Comparison of ENCODE assay signal across 16 cellular contexts in the genomic region with DNA sequence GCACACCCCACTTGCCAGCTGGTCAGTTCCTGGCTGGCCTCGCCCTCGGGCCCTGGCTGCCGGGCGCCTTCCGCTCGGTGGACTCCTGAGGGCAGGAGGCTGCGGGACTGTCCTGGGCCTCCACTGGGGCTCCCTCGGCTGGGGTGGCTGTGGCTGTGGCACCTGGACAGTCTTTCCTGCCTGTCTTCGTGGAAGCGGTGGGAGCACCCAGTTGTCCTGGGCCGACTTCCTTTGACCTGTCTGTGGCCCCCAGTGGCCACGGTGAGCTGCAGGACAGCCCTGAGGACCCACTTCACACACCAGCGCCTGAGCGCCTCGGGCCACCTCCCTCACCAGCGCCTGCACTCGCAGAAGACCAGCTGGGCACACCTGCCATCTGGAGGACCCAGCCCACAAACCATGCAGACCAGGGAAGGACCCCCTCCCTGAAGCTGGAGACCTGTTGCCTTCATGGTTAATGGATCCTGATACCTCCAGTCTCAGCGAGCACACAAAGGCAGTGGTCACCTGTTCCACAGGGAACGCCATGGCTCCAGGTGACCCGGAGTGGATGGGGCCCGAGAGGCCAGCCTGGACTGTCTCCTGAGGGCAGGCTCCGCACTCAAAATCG. TPM values are rescaled to one million over a fixed set of nuclear protein-coding genes. Genes with fewer than 3 reads are reported as not detected.
DNase-seq lines count a peak whose midpoint lies in the region; ATAC-seq, FAIRE-seq and TF ChIP-seq lines count a peak whose summit lies in the region.
"Had no signal": no experiment of that assay in that cellular context is flagged by ENCODE, and none has a peak within 500 bp of the region (broad histone marks: within the 10 kb centered on the region; RNA-seq: fewer than 3 reads in every experiment).

No MANE protein-coding gene starts in this region.

- H3K4me1 ChIP-seq in Caco-2 = peaks cover 33% of the 10 kb centered on the region
- H3K4me1 ChIP-seq in HepG2 (ENCODE audit: insufficient read depth, low read length) = peaks cover 65% of the 10 kb centered on the region
- no peaks in the 10 kb centered on the region for H3K4me1 ChIP-seq in small intestine (ENCODE audit: control insufficient read depth in 2 of 2, insufficient read depth in 1 of 2, low read depth in 1 of 2, low read length in 1 of 2)

- ATAC-seq in HepG2 (no peak), HG02763 (IDR thresholded peaks at IDR 0.05; ENCODE audit: unreplicated experiment) (no peak)
- ATAC-seq: activated CD8-positive, alpha-beta T cell treated with anti-CD3 and anti-CD28 coated beads for 36 hours; stimulated activated effector memory CD8-positive, alpha-beta T cell treated with anti-CD3 and anti-CD28 coated beads, Interleukin-12 subunit alpha, Interleukin-12 subunit beta, amount 100 ng/mL, for 72 hours had no signal

- POLR2A ChIA-PET in Caco-2 (lab: Charles Lee) = interaction anchor here (1.0 to 4.2 kb wide), 2 partner anchors 9 to 59 kb away, joined by 4 to 32 read pairs; partner anchors contain the start of genes DEAF1 and TMEM80
- POLR2A ChIA-PET in HepG2 (lab: Yijun Ruan, JAX) = interaction anchor here (0.6 to 7.9 kb wide), 18 partner anchors 7 to 256 kb away, joined by 3 to 203 read pairs (median 6); partner anchors contain the start of genes DEAF1, GATD1, LMNTD2 and PHRF1

- no peaks in the 10 kb centered on the region for H3K27me3 Mint-ChIP-seq in Caco-2 (ENCODE audit: insufficient read depth, unreplicated experiment)

- H3K27me3 ChIP-seq in Caco-2 (replicated peaks; ENCODE audit: control insufficient read depth, insufficient read depth, low read length) (no peaks in the 10 kb centered on the region), HepG2 (ENCODE audit: control insufficient read depth in 1 of 2, insufficient read depth in 2 of 2, low read length in 2 of 2) (no peaks in the 10 kb centered on the region; a peak in 1 of 5 replicates), small intestine (ENCODE audit: control insufficient read depth in 2 of 2, insufficient read depth in 2 of 2, low read length in 2 of 2) (peaks cover 0 to 6% of the 10 kb centered on the region in 2 donors)

- H3K4me1 Mint-ChIP-seq in Caco-2 (ENCODE audit: low read depth, unreplicated experiment) = no peaks in the 10 kb centered on the region
- H3K4me1 Mint-ChIP-seq: nephron had no signal

- H4K20me1 ChIP-seq in HepG2 (ENCODE audit: insufficient read depth, low read length) = no peaks in the 10 kb centered on the region

- CTCF ChIA-PET in Caco-2 (lab: Charles Lee) (interaction anchor here (0.6 to 1.2 kb wide), 3 partner anchors 9 to 71 kb away, joined by 3 to 4 read pairs (median 4); partner anchors contain the start of gene TMEM80), HepG2 (lab: Yijun Ruan, JAX; ENCODE audit: low intra/inter-chr PET ratio, low total read pairs) (no interaction called here)

- FAIRE-seq in HepG2 (lab: Jason Lieb, UNC) (no peak), small intestine (lab: Jason Lieb, UNC) (no peak)
- FAIRE-seq: GM12892 had no signal

- in situ Hi-C loops in HepG2 (cut with HindIII; ENCODE audit: extremely low pct_ligation_motif_present, low pct_unique_long_range_greater_than_20kb) = no loop called here

- H3K36me3 Mint-ChIP-seq in Caco-2 (ENCODE audit: insufficient read depth, unreplicated experiment) = peaks cover 87% of the 10 kb centered on the region

- no peak for TF ChIP-seq RAD21 in HepG2 (CRISPR knock-in tag; IDR thresholded peaks at IDR 0.05)

- peaks cover 31% of the 10 kb centered on the region for H3K79me2 ChIP-seq in HepG2 (ENCODE audit: insufficient read depth, low read length)

- no peak overlapping the region for H3K4me3 ChIP-seq in Caco-2 (ENCODE audit: low read depth, low read length)
- peak overlapping the region; percentile 11 to 96 (median 94); a peak in 5 of 6 replicates for H3K4me3 ChIP-seq in HepG2 (replicated peaks in 1 of 3; ENCODE audit: insufficient read depth in 1 of 3, low read depth in 2 of 3, low read length in 3 of 3)
- peak overlapping the region in 1 of 2 donors; percentile 2 for H3K4me3 ChIP-seq in small intestine (ENCODE audit: low read depth in 1 of 2, low read length in 2 of 2)

- H3K9me3 ChIP-seq in Caco-2 (no peaks in the 10 kb centered on the region), HepG2 (ENCODE audit: low read length) (no peaks in the 10 kb centered on the region), small intestine (ENCODE audit: control insufficient read depth, low read depth) (no peaks in the 10 kb centered on the region)

- TF ChIP-seq POLR2A in HepG2 (IDR thresholded peaks at IDR 0.05; ENCODE audit: insufficient read depth in 1 of 2, low read depth in 2 of 2, low read length in 2 of 2) = no peak

- no peak overlapping the region for H2AFZ ChIP-seq in HepG2 (ENCODE audit: low read length)

- no peak for DNase-seq in Caco-2
- peak; percentile 0 for DNase-seq in astrocyte of the hippocampus (ENCODE audit: low read depth, low spot score)
- no peak for DNase-seq in HepG2 (ENCODE audit: low spot score)
- DNase-seq in small intestine = no peak
- no peak for DNase-seq in activated gamma-delta T cell treated with Interleukin-2 at 50 U/mL for 16 hours
- DNase-seq in SKM-1 treated with dmso at 0.1 percent for 144 hours (lab: John Stamatoyannopoulos, UW; ENCODE audit: unreplicated experiment) = no peak
- no peak for DNase-seq in OCI-M2 (lab: John Stamatoyannopoulos, UW; ENCODE audit: unreplicated experiment)
- DNase-seq: activated CD8-positive, alpha-beta T cell treated with anti-CD3 and anti-CD28 coated beads for 36 hours; left ventricle myocardium superior; NCI-H1417 treated with DMSO at 0.1 percent for 48 hours had no signal

- H3K9me3 Mint-ChIP-seq in Caco-2 (ENCODE audit: unreplicated experiment) = no peaks in the 10 kb centered on the region
- H3K9me3 Mint-ChIP-seq: activated CD8-positive, alpha-beta T cell treated with anti-CD3 and anti-CD28 coated beads for 36 hours; activated T-helper 1 cell treated with anti-CD3 and anti-CD28 coated beads, Interleukin-12 subunit alpha, Interleukin-12 subunit beta, Interleukin-2, Interleukin-4 antibody, amounts not matched to agents 30 ng/mL and 10 ng/mL and 1 ng/mL, durations not matched to agents 14 hours and 24 hours and 36 hours; nephron; stimulated activated effector memory CD8-positive, alpha-beta T cell treated with anti-CD3 and anti-CD28 coated beads, Interleukin-12 subunit alpha, Interleukin-12 subunit beta, amount 100 ng/mL, for 72 hours had no signal

- H3K9ac ChIP-seq in HepG2 (ENCODE audit: insufficient read depth, low read depth, low read length) = peak overlapping the region; percentile 46

- peaks cover 5% of the 10 kb centered on the region for H3K36me3 ChIP-seq in Caco-2 (ENCODE audit: control insufficient read depth, insufficient read depth, low read length)
- H3K36me3 ChIP-seq in HepG2 (replicated peaks in 1 of 2; ENCODE audit: control insufficient read depth in 1 of 2, insufficient read depth in 2 of 2, low read length in 2 of 2) = peaks cover 2 to 8% of the 10 kb centered on the region in 2 experiments; a peak in 4 of 5 replicates
- no peaks in the 10 kb centered on the region for H3K36me3 ChIP-seq in small intestine (ENCODE audit: control insufficient read depth in 2 of 2, insufficient read depth in 2 of 2, low read length in 2 of 2)

- H3K27ac Mint-ChIP-seq in Caco-2 (ENCODE audit: unreplicated experiment) = peak overlapping the region; percentile 72
- H3K27ac Mint-ChIP-seq: activated CD8-positive, alpha-beta T cell treated with anti-CD3 and anti-CD28 coated beads for 36 hours; activated T-helper 1 cell treated with anti-CD3 and anti-CD28 coated beads, Interleukin-12 subunit alpha, Interleukin-12 subunit beta, Interleukin-2, Interleukin-4 antibody, amounts not matched to agents 30 ng/mL and 10 ng/mL and 1 ng/mL, durations not matched to agents 14 hours and 24 hours and 36 hours; stimulated activated effector memory CD8-positive, alpha-beta T cell treated with anti-CD3 and anti-CD28 coated beads, Interleukin-12 subunit alpha, Interleukin-12 subunit beta, amount 100 ng/mL, for 72 hours had no signal

- TF ChIP-seq CTCF in Caco-2 (IDR thresholded peaks at IDR 0.05; ENCODE audit: insufficient read depth in 1 of 2, low read depth in 1 of 2, low read length in 1 of 2, severe bottlenecking in 1 of 2, unreplicated experiment in 1 of 2) = no peak
- no peak for TF ChIP-seq CTCF in HepG2 (CRISPR knock-in tag; IDR thresholded peaks at IDR 0.05)

- WGBS in HepG2 (ENCODE audit: low lambda C conversion rate) = 59% methylated on average over 9 of the region's 23 CpGs
- WGBS in small intestine, 3 donors = 75 to 84% (median 81%) methylated on average over 22 to 23 of the region's 23 CpGs

- H3K4me3 Mint-ChIP-seq in Caco-2 (ENCODE audit: unreplicated experiment) = no peak overlapping the region
- H3K4me3 Mint-ChIP-seq: activated CD8-positive, alpha-beta T cell treated with anti-CD3 and anti-CD28 coated beads for 36 hours; activated T-helper 1 cell treated with anti-CD3 and anti-CD28 coated beads, Interleukin-12 subunit alpha, Interleukin-12 subunit beta, Interleukin-2, Interleukin-4 antibody, amounts not matched to agents 30 ng/mL and 10 ng/mL and 1 ng/mL, durations not matched to agents 14 hours and 24 hours and 36 hours had no signal

- H3K4me2 ChIP-seq in HepG2 (ENCODE audit: low read depth, low read length) = peak overlapping the region; percentile 82

- no TSS peak for BruUV-seq in Caco-2 (replicated peaks; lab: Mats Ljungman, UMichigan)
- no TSS peak for BruUV-seq in HepG2 (replicated peaks; lab: Mats Ljungman, UMichigan)

- TF ChIP-seq EP300 in HepG2 (IDR thresholded peaks at IDR 0.05; ENCODE audit: low read depth in 2 of 2, low read length in 2 of 2) = no peak
- no peak for TF ChIP-seq EP300 in HepG2 (CRISPR knock-in tag; IDR thresholded peaks at IDR 0.05; ENCODE audit: borderline replicate concordance)

- H3K27ac ChIP-seq in HepG2 (ENCODE audit: extremely low read length, insufficient read depth, low read length) (peak overlapping the region; percentile 96), small intestine (ENCODE audit: low read depth in 1 of 2, low read length in 1 of 2) (peak overlapping the region; percentile 92 to 98)
- H3K27ac ChIP-seq: HL-60 had no signal

- intact Hi-C loops in Caco-2 (cut with micrococcal nuclease; ENCODE audit: unreplicated experiment) (no loop called here), HepG2 (cut with micrococcal nuclease; ENCODE audit: unreplicated experiment) (loop anchor here (2.0 to 10.0 kb wide), 2 partner anchors 49 to 73 kb away; partner anchors contain the start of gene GATD1)

RNA-seq across cellular contexts. Expression of gene EPS8L2, which starts 1.7 kb away (rescaled TPM):
- total RNA-seq in Caco-2 (2022) = 203 and 224 TPM in 2 replicates
- 55.6 and 89.3 TPM in 2 replicates for total RNA-seq in HepG2 (2016; rRNA removed; fragmentation: Illumina TruSeq; extraction: Trizol)
- total RNA-seq in HepG2 (2016; cell fraction: cytosol; rRNA removed; fragmentation: Illumina TruSeq; extraction: Trizol; ENCODE audit: low read depth) = 23.4 and 26.5 TPM in 2 replicates
- 59.5 and 96.0 TPM in 2 replicates for total RNA-seq in HepG2 (2016; cell fraction: insoluble cytoplasmic fraction; rRNA removed; fragmentation: Illumina TruSeq; extraction: Trizol)
- 40.7 and 48.2 TPM in 2 replicates for total RNA-seq in HepG2 (2016; cell fraction: membrane; rRNA removed; fragmentation: Illumina TruSeq; extraction: Trizol)
- total RNA-seq in HepG2 (2016; cell fraction: nucleus; rRNA removed; fragmentation: Illumina TruSeq; extraction: Trizol) = 113 TPM in 2 replicates
- 416 and 597 TPM in 2 replicates for polyA plus RNA-seq in HepG2 (2011; rRNA removed)
- 128 and 201 TPM in 2 replicates for polyA plus RNA-seq in HepG2 (2011; cell fraction: cytosol; rRNA removed)
- 5,456 and 6,377 TPM in 2 replicates for polyA plus RNA-seq in HepG2 (2011; cell fraction: nucleus; rRNA removed)
- polyA plus RNA-seq in HepG2 (2012) = 164 and 263 TPM in 2 replicates
- polyA plus RNA-seq in HepG2 (2016; cell fraction: cytosol; fragmentation: Illumina TruSeq; extraction: Trizol; ENCODE audit: low read depth) = 26.4 and 28.2 TPM in 2 replicates
- 71.6 and 87.9 TPM in 2 replicates for polyA plus RNA-seq in HepG2 (2016; cell fraction: insoluble cytoplasmic fraction; fragmentation: Illumina TruSeq; extraction: Trizol; ENCODE audit: low read depth)
- polyA plus RNA-seq in HepG2 (2016; cell fraction: membrane; fragmentation: Illumina TruSeq; extraction: Trizol; ENCODE audit: low read depth) = 43.4 and 44.2 TPM in 2 replicates
- polyA plus RNA-seq in HepG2 (2016; cell fraction: nucleus; fragmentation: Illumina TruSeq; extraction: Trizol; ENCODE audit: insufficient read depth, low read depth) = 595 and 650 TPM in 2 replicates
- 35.7 and 322 TPM in 2 replicates for polyA minus RNA-seq in HepG2 (2011; rRNA and poly(A)+ RNA removed; ENCODE audit: low replicate concordance)
- polyA minus RNA-seq in HepG2 (2011; cell fraction: cytosol; rRNA and poly(A)+ RNA removed) = 77.0 and 84.5 TPM in 2 replicates
- polyA minus RNA-seq in HepG2 (2011; cell fraction: nucleus; rRNA and poly(A)+ RNA removed) = 292 and 312 TPM in 2 replicates
- polyA plus RNA-seq in small intestine = 1,000 to 10,000 TPM in 2 of 3 donors, 10 to 100 TPM in 1; 90.2 to 1,255 (median 1,014) TPM

RNA-seq across cellular contexts. Expression of gene TMEM80, which starts 8.7 kb away (rescaled TPM):
- total RNA-seq in Caco-2 (2022) (70.3 and 74.7 TPM in 2 replicates), HepG2 (2016; rRNA removed; fragmentation: Illumina TruSeq; extraction: Trizol) (2.7 and 5.6 TPM in 2 replicates)
- total RNA-seq in HepG2 (2016; cell fraction: cytosol; rRNA removed; fragmentation: Illumina TruSeq; extraction: Trizol; ENCODE audit: low read depth) = 0.71 and 1.1 TPM in 2 replicates
- total RNA-seq in HepG2 (2016; cell fraction: insoluble cytoplasmic fraction; rRNA removed; fragmentation: Illumina TruSeq; extraction: Trizol) = 2.5 and 6.4 TPM in 2 replicates
- total RNA-seq in HepG2 (2016; cell fraction: membrane; rRNA removed; fragmentation: Illumina TruSeq; extraction: Trizol) = 2.9 and 3.2 TPM in 2 replicates
- 6.8 and 8.5 TPM in 2 replicates for total RNA-seq in HepG2 (2016; cell fraction: nucleus; rRNA removed; fragmentation: Illumina TruSeq; extraction: Trizol)
- polyA plus RNA-seq in HepG2 (2011; rRNA removed) (17.1 and 20.9 TPM in 2 replicates), small intestine (10 to 100 TPM; 11.9 to 22.4 (median 20.1) TPM)
- 13.5 and 14.1 TPM in 2 replicates for polyA plus RNA-seq in HepG2 (2011; cell fraction: cytosol; rRNA removed)
- polyA plus RNA-seq in HepG2 (2011; cell fraction: nucleus; rRNA removed) = 42.7 and 42.8 TPM in 2 replicates
- polyA plus RNA-seq in HepG2 (2012) = 20.6 and 20.8 TPM in 2 replicates
- polyA plus RNA-seq in HepG2 (2016; cell fraction: cytosol; fragmentation: Illumina TruSeq; extraction: Trizol; ENCODE audit: low read depth) = 1.3 and 1.4 TPM in 2 replicates
- 3.6 and 3.8 TPM in 2 replicates for polyA plus RNA-seq in HepG2 (2016; cell fraction: insoluble cytoplasmic fraction; fragmentation: Illumina TruSeq; extraction: Trizol; ENCODE audit: low read depth)
- polyA plus RNA-seq in HepG2 (2016; cell fraction: membrane; fragmentation: Illumina TruSeq; extraction: Trizol; ENCODE audit: low read depth) = 2.4 and 2.9 TPM in 2 replicates
- 21.0 and 22.8 TPM in 2 replicates for polyA plus RNA-seq in HepG2 (2016; cell fraction: nucleus; fragmentation: Illumina TruSeq; extraction: Trizol; ENCODE audit: insufficient read depth, low read depth)
- 5.4 and 7.9 TPM in 2 replicates for polyA minus RNA-seq in HepG2 (2011; rRNA and poly(A)+ RNA removed; ENCODE audit: low replicate concordance)
- 1.9 and 3.8 TPM in 2 replicates for polyA minus RNA-seq in HepG2 (2011; cell fraction: cytosol; rRNA and poly(A)+ RNA removed)
- 11.6 and 13.4 TPM in 2 replicates for polyA minus RNA-seq in HepG2 (2011; cell fraction: nucleus; rRNA and poly(A)+ RNA removed)

RNA-seq across cellular contexts. Expression of gene DEAF1, which starts 9.3 kb away (rescaled TPM):
- total RNA-seq in Caco-2 (2022) (50.6 and 56.6 TPM in 2 replicates), HepG2 (2016; rRNA removed; fragmentation: Illumina TruSeq; extraction: Trizol) (18.2 and 29.6 TPM in 2 replicates)
- total RNA-seq in HepG2 (2016; cell fraction: cytosol; rRNA removed; fragmentation: Illumina TruSeq; extraction: Trizol; ENCODE audit: low read depth) = 52.0 and 58.7 TPM in 2 replicates
- total RNA-seq in HepG2 (2016; cell fraction: insoluble cytoplasmic fraction; rRNA removed; fragmentation: Illumina TruSeq; extraction: Trizol) = 20.8 and 32.8 TPM in 2 replicates
- 63.0 and 70.8 TPM in 2 replicates for total RNA-seq in HepG2 (2016; cell fraction: membrane; rRNA removed; fragmentation: Illumina TruSeq; extraction: Trizol)
- total RNA-seq in HepG2 (2016; cell fraction: nucleus; rRNA removed; fragmentation: Illumina TruSeq; extraction: Trizol) = 23.5 and 24.2 TPM in 2 replicates
- polyA plus RNA-seq in HepG2 (2011; rRNA removed) (22.3 and 31.6 TPM in 2 replicates), small intestine (10 to 100 TPM; 18.2 to 39.6 (median 35.4) TPM)
- 18.7 and 21.9 TPM in 2 replicates for polyA plus RNA-seq in HepG2 (2011; cell fraction: cytosol; rRNA removed)
- polyA plus RNA-seq in HepG2 (2011; cell fraction: nucleus; rRNA removed) = 48.8 and 50.2 TPM in 2 replicates
- 24.8 and 28.9 TPM in 2 replicates for polyA plus RNA-seq in HepG2 (2012)
- polyA plus RNA-seq in HepG2 (2016; cell fraction: cytosol; fragmentation: Illumina TruSeq; extraction: Trizol; ENCODE audit: low read depth) = 54.2 and 64.1 TPM in 2 replicates
- polyA plus RNA-seq in HepG2 (2016; cell fraction: insoluble cytoplasmic fraction; fragmentation: Illumina TruSeq; extraction: Trizol; ENCODE audit: low read depth) = 20.0 and 24.6 TPM in 2 replicates
- 53.8 and 73.1 TPM in 2 replicates for polyA plus RNA-seq in HepG2 (2016; cell fraction: membrane; fragmentation: Illumina TruSeq; extraction: Trizol; ENCODE audit: low read depth)
- polyA plus RNA-seq in HepG2 (2016; cell fraction: nucleus; fragmentation: Illumina TruSeq; extraction: Trizol; ENCODE audit: insufficient read depth, low read depth) = 41.0 and 44.0 TPM in 2 replicates
- polyA minus RNA-seq in HepG2 (2011; rRNA and poly(A)+ RNA removed; ENCODE audit: low replicate concordance) = 25.5 and 31.1 TPM in 2 replicates
- 12.7 and 21.4 TPM in 2 replicates for polyA minus RNA-seq in HepG2 (2011; cell fraction: cytosol; rRNA and poly(A)+ RNA removed)
- polyA minus RNA-seq in HepG2 (2011; cell fraction: nucleus; rRNA and poly(A)+ RNA removed) = 27.7 and 32.9 TPM in 2 replicates

RNA-seq across cellular contexts. Expression of gene TALDO1, which starts 43.0 kb away (rescaled TPM):
- 293 and 300 TPM in 2 replicates for total RNA-seq in Caco-2 (2022)
- total RNA-seq in HepG2 (2016; rRNA removed; fragmentation: Illumina TruSeq; extraction: Trizol) = 240 and 336 TPM in 2 replicates
- total RNA-seq in HepG2 (2016; cell fraction: cytosol; rRNA removed; fragmentation: Illumina TruSeq; extraction: Trizol; ENCODE audit: low read depth) = 94.7 and 94.9 TPM in 2 replicates
- total RNA-seq in HepG2 (2016; cell fraction: insoluble cytoplasmic fraction; rRNA removed; fragmentation: Illumina TruSeq; extraction: Trizol) = 233 and 351 TPM in 2 replicates
- total RNA-seq in HepG2 (2016; cell fraction: membrane; rRNA removed; fragmentation: Illumina TruSeq; extraction: Trizol) = 97.2 and 101 TPM in 2 replicates
- 84.2 and 97.2 TPM in 2 replicates for total RNA-seq in HepG2 (2016; cell fraction: nucleus; rRNA removed; fragmentation: Illumina TruSeq; extraction: Trizol)
- polyA plus RNA-seq in HepG2 (2011; rRNA removed) = 88.1 and 107 TPM in 2 replicates
- 93.4 and 124 TPM in 2 replicates for polyA plus RNA-seq in HepG2 (2011; cell fraction: cytosol; rRNA removed)
- polyA plus RNA-seq in HepG2 (2011; cell fraction: nucleus; rRNA removed) = 50.1 and 56.3 TPM in 2 replicates
- 89.8 and 93.0 TPM in 2 replicates for polyA plus RNA-seq in HepG2 (2012)
- polyA plus RNA-seq in HepG2 (2016; cell fraction: cytosol; fragmentation: Illumina TruSeq; extraction: Trizol; ENCODE audit: low read depth) = 78.6 and 81.5 TPM in 2 replicates
- polyA plus RNA-seq in HepG2 (2016; cell fraction: insoluble cytoplasmic fraction; fragmentation: Illumina TruSeq; extraction: Trizol; ENCODE audit: low read depth) = 291 and 296 TPM in 2 replicates
- polyA plus RNA-seq in HepG2 (2016; cell fraction: membrane; fragmentation: Illumina TruSeq; extraction: Trizol; ENCODE audit: low read depth) = 74.1 and 77.8 TPM in 2 replicates
- polyA plus RNA-seq in HepG2 (2016; cell fraction: nucleus; fragmentation: Illumina TruSeq; extraction: Trizol; ENCODE audit: insufficient read depth, low read depth) = 141 and 146 TPM in 2 replicates
- polyA minus RNA-seq in HepG2 (2011; rRNA and poly(A)+ RNA removed; ENCODE audit: low replicate concordance) = 76.8 and 132 TPM in 2 replicates
- polyA minus RNA-seq in HepG2 (2011; cell fraction: cytosol; rRNA and poly(A)+ RNA removed) = 46.9 and 78.3 TPM in 2 replicates
- 15.8 and 16.4 TPM in 2 replicates for polyA minus RNA-seq in HepG2 (2011; cell fraction: nucleus; rRNA and poly(A)+ RNA removed)
- 100 to 1,000 TPM; 163 to 188 (median 184) TPM for polyA plus RNA-seq in small intestine
